Comparison of ENCODE assay signal across 16 cellular contexts in the genomic region with DNA sequence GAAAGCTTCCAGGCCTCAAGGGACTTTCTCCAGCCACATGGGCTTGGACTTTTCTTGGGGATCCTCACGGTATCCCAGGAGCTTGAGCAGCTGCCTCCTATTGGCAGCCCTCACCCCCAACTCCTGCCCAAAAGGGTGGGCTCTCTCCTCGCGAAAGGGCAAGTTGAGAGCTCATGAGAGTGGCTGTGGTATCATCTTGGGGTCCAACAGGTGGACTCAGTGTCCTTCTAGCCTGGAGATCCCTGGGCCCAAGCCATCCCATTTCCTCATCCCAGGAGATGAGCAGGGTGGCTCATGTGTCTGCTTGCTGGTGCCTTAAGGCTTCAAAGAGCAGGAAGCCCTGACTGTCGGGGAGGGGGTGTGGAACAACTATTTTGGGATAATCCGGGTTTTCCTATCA. TPM values are rescaled to one million over a fixed set of nuclear protein-coding genes. Genes with fewer than 3 reads are reported as not detected.
DNase-seq lines count a peak whose midpoint lies in the region; ATAC-seq, FAIRE-seq and TF ChIP-seq lines count a peak whose summit lies in the region.
"Had no signal": no experiment of that assay in that cellular context is flagged by ENCODE, and none has a peak within 500 bp of the region (broad histone marks: within the 10 kb centered on the region; RNA-seq: fewer than 3 reads in every experiment).

No MANE protein-coding gene starts in this region.

- in situ Hi-C loops in GM12878 (cut with MboI) = no loop called here

- H3K36me3 Mint-ChIP-seq in CD14-positive monocyte = no peaks in the 10 kb centered on the region
- H3K36me3 Mint-ChIP-seq: CD8-positive, alpha-beta memory T cell had no signal

- FAIRE-seq in A549 (lab: Jason Lieb, UNC) (no peak), GM12878 (lab: Jason Lieb, UNC) (no peak)
- FAIRE-seq: GM18507, HepG2 had no signal

- H3K4me3 Mint-ChIP-seq in CD14-positive monocyte = no peak overlapping the region
- H3K4me3 Mint-ChIP-seq: CD8-positive, alpha-beta memory T cell had no signal

- TF ChIP-seq CTCF in A549 (IDR thresholded peaks at IDR 0.05) (no peak), CD14-positive monocyte (IDR thresholded peaks at IDR 0.05) (no peak), GM12878 (IDR thresholded peaks at IDR 0.05 in 2 of 3, conservative IDR thresholded peaks at IDR 0.05 in 1 of 3; ENCODE audit: control insufficient read depth in 2 of 3, extremely low read depth in 1 of 3, insufficient read depth in 1 of 3, low read depth in 3 of 3, low read length in 3 of 3) (no peak)

- peaks cover 2 to 5% of the 10 kb centered on the region in 2 experiments; a peak in 2 of 4 replicates for H3K27me3 ChIP-seq in GM12878 (replicated peaks in 1 of 2; ENCODE audit: control insufficient read depth in 2 of 2, insufficient read depth in 2 of 2, low read length in 1 of 2)

- CTCF ChIA-PET in A549 (lab: Yijun Ruan, JAX) = interaction anchor here (0.6 to 5.5 kb wide), 6 partner anchors 9 to 63 kb away, joined by 3 to 25 read pairs (median 6); no protein-coding TSS in a partner anchor
- CTCF ChIA-PET in GM12878 (lab: Yijun Ruan, JAX) = no interaction called here

- DNase-seq in A549 (ENCODE audit: low read depth in 1 of 2, low spot score in 1 of 2) (no peak), CD14-positive monocyte (ENCODE audit: low spot score) (peak; percentile 35), GM12878 (ENCODE audit: low read depth, low spot score) (no peak), posterior vena cava (ENCODE audit: low spot score) (peak; percentile 61), NCI-H1436 (lab: John Stamatoyannopoulos, UW) (no peak)
- DNase-seq: CD8-positive, alpha-beta memory T cell; DMS 273 treated with DMSO at 0.1 percent for 48 hours; GM23248 had no signal

- peaks cover 11 to 26% (median 11%) of the 10 kb centered on the region in 3 donors for H3K27me3 Mint-ChIP-seq in CD14-positive monocyte (ENCODE audit: low read depth in 3 of 3)

- peaks cover 8% of the 10 kb centered on the region for H3K4me1 Mint-ChIP-seq in CD14-positive monocyte
- H3K4me1 Mint-ChIP-seq: CD8-positive, alpha-beta memory T cell had no signal

- H3K4me3 ChIP-seq in A549 = no peak overlapping the region
- no peak overlapping the region for H3K4me3 ChIP-seq in GM12878
- H3K4me3 ChIP-seq: GM23248 had no signal

- H3K36me3 ChIP-seq in GM12878 (ENCODE audit: control insufficient read depth in 2 of 2, insufficient read depth in 2 of 2, low read length in 1 of 2) = no peaks in the 10 kb centered on the region

- no peak overlapping the region for H3K27ac ChIP-seq in A549
- H3K27ac ChIP-seq in GM12878 (ENCODE audit: control insufficient read depth, insufficient read depth) = no peak overlapping the region
- H3K27ac ChIP-seq: GM23248 had no signal

- H3K9me3 Mint-ChIP-seq in CD14-positive monocyte = no peaks in the 10 kb centered on the region
- H3K9me3 Mint-ChIP-seq: CD8-positive, alpha-beta memory T cell had no signal

- ATAC-seq in A549 = no peak
- ATAC-seq in GM12878 = no peak
- ATAC-seq in HG03196 (IDR thresholded peaks at IDR 0.05; ENCODE audit: unreplicated experiment) = no peak
- ATAC-seq in activated CD4-positive, CD25-positive, alpha-beta regulatory T cell treated with anti-CD3 and anti-CD28 coated beads, Interleukin-2, amount 50 U/mL, for 24 hours = no peak

- 87% methylated on average over 5 of the region's 5 CpGs for WGBS in A549 (ENCODE audit: missing lambda C conversion rate)
- WGBS in GM12878 (ENCODE audit: insufficient coverage, insufficient replicate concordance, low lambda C conversion rate, missing lambda C conversion rate) = 33% methylated on average over 5 of the region's 5 CpGs

- no peak overlapping the region for H3K27ac Mint-ChIP-seq in CD14-positive monocyte
- H3K27ac Mint-ChIP-seq: CD8-positive, alpha-beta memory T cell had no signal

- no peak overlapping the region for H3K9ac ChIP-seq in GM12878 (ENCODE audit: control insufficient read depth, insufficient read depth, low read length)
- H3K9ac ChIP-seq: GM23248 had no signal

- TF ChIP-seq EP300 in A549 (IDR thresholded peaks at IDR 0.05) (no peak), GM12878 (IDR thresholded peaks at IDR 0.05; ENCODE audit: borderline replicate concordance in 1 of 2, control insufficient read depth in 1 of 2, low read depth in 2 of 2, low read length in 2 of 2) (no peak)

- no peaks in the 10 kb centered on the region for H4K20me1 ChIP-seq in GM12878 (ENCODE audit: control insufficient read depth, insufficient read depth)

- no peak overlapping the region for H2AFZ ChIP-seq in GM12878 (ENCODE audit: control insufficient read depth, low read depth, low read length)
- H2AFZ ChIP-seq: GM23248 had no signal

- no peaks in the 10 kb centered on the region for H3K9me3 ChIP-seq in A549
- H3K9me3 ChIP-seq in GM12878 (replicated peaks; ENCODE audit: control insufficient read depth, insufficient read depth, low read length) = no peaks in the 10 kb centered on the region
- H3K9me3 ChIP-seq: Caco-2 had no signal

- H3K4me2 ChIP-seq in A549 = no peak overlapping the region
- no peak overlapping the region for H3K4me2 ChIP-seq in GM12878 (ENCODE audit: control insufficient read depth, insufficient read depth)

- intact Hi-C loops in CD14-positive monocyte (cut with micrococcal nuclease) = no loop called here
- intact Hi-C loops in GM12878 (cut with micrococcal nuclease; ENCODE audit: unreplicated experiment) = no loop called here
- intact Hi-C loops in posterior vena cava (cut with DNase I) = no loop called here

- TF ChIP-seq RAD21 in A549 (conservative IDR thresholded peaks at IDR 0.05 in 1 of 2, IDR thresholded peaks at IDR 0.05 in 1 of 2) (no peak), GM12878 (IDR thresholded peaks at IDR 0.05; ENCODE audit: insufficient read depth, low read depth, low read length) (no peak)

- H3K4me1 ChIP-seq in A549 = peaks cover 10% of the 10 kb centered on the region; the same call in 2 of the 3 replicates
- no peaks in the 10 kb centered on the region for H3K4me1 ChIP-seq in GM12878 (ENCODE audit: control insufficient read depth, insufficient read depth, low read length)

- 0 out of 2 replicates have a peak, but pooled peaks have one; percentile 3 for TF ChIP-seq POLR2A in A549 (IDR thresholded peaks at IDR 0.05; ENCODE audit: low read length)
- TF ChIP-seq POLR2A in GM12878 (IDR thresholded peaks at IDR 0.05; ENCODE audit: low read depth, low read length) = no peak

- no peaks in the 10 kb centered on the region for H3K79me2 ChIP-seq in GM12878 (ENCODE audit: control insufficient read depth, insufficient read depth, low read length)

- RAD21 ChIA-PET in GM12878 (lab: Charles Lee; ENCODE audit: unreplicated experiment) = no interaction called here

- SMC1A ChIA-PET in GM12878 (lab: Charles Lee; ENCODE audit: uncharacterized antibody, unreplicated experiment) = no interaction called here

- BruUV-seq in GM12878 (replicated peaks; lab: Mats Ljungman, UMichigan) = no TSS peak

- POLR2A ChIA-PET in A549 (lab: Yijun Ruan, JAX) (no interaction called here), GM12878 (lab: Charles Lee) (no interaction called here)

TF ChIP-seq in A549, 52 proteins besides CTCF, POLR2A, EP300 and RAD21 (continues in another document):
- TF ChIP-seq BHLHE40 (IDR thresholded peaks at IDR 0.05; ENCODE audit: low read depth, low read length) (no peak), RARB (CRISPR knock-in tag; IDR thresholded peaks at IDR 0.05) (no peak), ZNF302 (CRISPR knock-in tag; IDR thresholded peaks at IDR 0.05) (no peak), MAZ (IDR thresholded peaks at IDR 0.05; ENCODE audit: borderline replicate concordance, low read depth, low read length) (no peak), SMC3 (IDR thresholded peaks at IDR 0.05) (no peak), EHF (CRISPR knock-in tag; IDR thresholded peaks at IDR 0.05) (no peak)

TF ChIP-seq in GM12878, 131 proteins besides CTCF, POLR2A, EP300 and RAD21:
- TF ChIP-seq STAT3 (IDR thresholded peaks at IDR 0.05; ENCODE audit: low read depth, low read length) (no peak), NFXL1 (IDR thresholded peaks at IDR 0.05; ENCODE audit: borderline replicate concordance) (peak; percentile 7; the same call in 1 of the 2 replicates)

RNA-seq across cellular contexts. Expression of gene TBX4, which starts 17.7 kb away (rescaled TPM):
- polyA plus RNA-seq in A549 (2011; rRNA removed) (0.18 and 0.33 TPM in 2 replicates), A549 (2017; fragmentation: RNase III; extraction: RNeasy Plus Mini Kit Qiagen cat#74134 plus additional on column Dnase treatment) (0.14 to 0.25 TPM (median 0.17 TPM) in 3 replicates), CD14-positive monocyte (not detected), GM12878 (2011; rRNA removed) (not detected in 2 replicates), GM12878 (2014; fragmentation: Illumina TruSeq; extraction: Trizol) (0.01 TPM in 1 of 2 replicates, not detected in the other), GM12878 (2014; fragmentation: Nextera tagmentation; extraction: Ambion mirVana) (not detected), GM12878 (2014; rRNA removed) (not detected in 2 replicates), GM12878 (2016; fragmentation: Nextera tagmentation; extraction: Ambion mirVana) (not detected)
- 0.07 and 0.08 TPM in 2 replicates for polyA plus RNA-seq in A549 (2012; cell fraction: cytosol; rRNA removed)
- 0.11 and 0.28 TPM in 2 replicates for polyA plus RNA-seq in A549 (2012; cell fraction: nucleus; rRNA removed)
- 0.17 TPM in 1 of 2 replicates, not detected in the other for polyA minus RNA-seq in A549 (2011; rRNA and poly(A)+ RNA removed)
- total RNA-seq in GM12878 (2013; cell fraction: nucleolus; rRNA removed) = not detected in 2 replicates
- total RNA-seq in GM12878 (2014; rRNA removed) (not detected in 2 replicates), GM12878 (2014; rRNA removed; fragmentation: Illumina TruSeq; extraction: Trizol) (not detected in 2 replicates), GM12878 (2021) (not detected in 2 replicates), posterior vena cava (under 1 TPM in 1 of 2 donors, not detected in 1; 0.24 TPM)
- polyA plus RNA-seq in GM12878 (2011; ENCODE audit: low read depth) = not detected
- 0.03 TPM in 1 of 2 replicates, not detected in the other for polyA plus RNA-seq in GM12878 (2011; cell fraction: cytosol; rRNA removed)
- polyA plus RNA-seq in GM12878 (2011; cell fraction: nucleus; rRNA removed) = 0.06 TPM in 1 of 2 replicates, not detected in the other
- 0.07 TPM in 1 of 2 replicates, not detected in the other for polyA plus RNA-seq in GM12878 (2012)
- 0.15 TPM in 1 of 2 replicates, not detected in the other for polyA minus RNA-seq in GM12878 (2011; rRNA and poly(A)+ RNA removed)
- polyA minus RNA-seq in GM12878 (2011; cell fraction: cytosol; rRNA and poly(A)+ RNA removed) = not detected in 2 replicates
- not detected in 2 replicates for polyA minus RNA-seq in GM12878 (2011; cell fraction: nucleus; rRNA and poly(A)+ RNA removed)
- total RNA-seq: A673; CD8-positive, alpha-beta memory T cell; Daoy; GM23248; H7 had no signal
- polyA plus RNA-seq: CD8-positive, alpha-beta memory T cell; GM23248 had no signal

Comparison
In these comparisons a context has a peak if more than half of its experiments do, and no peak if none do; other contexts are left out.
1. DNase-seq: peak in CD14-positive monocyte (single experiment) and posterior vena cava (single experiment); none in A549 (0 of 2), GM12878 (single experiment) and NCI-H1436 (single experiment).
2. Of the 24 proteins assayed by ChIP-seq in both GM12878 and A549: peak only in GM12878: none; only in A549: POLR2A; in both: none; in neither: 23.